In genomic region chr10:34288634-34289033, GRCh38 we compare ENCODE assay signal across 25 cellular contexts.
DNase-seq lines count a peak whose midpoint lies in the region; ATAC-seq and TF ChIP-seq lines count a peak whose summit lies in the region.
"Had no signal": no experiment of that assay in that cellular context is flagged by ENCODE, and none has a peak within 500 bp of the region (broad histone marks: within the 10 kb centered on the region; RNA-seq: fewer than 3 reads in every experiment).

No MANE protein-coding gene starts in this region.

- CTCF ChIA-PET in MCF 10A (lab: Yijun Ruan, JAX) = interaction anchor here (0.6 to 1.4 kb wide), 5 partner anchors 33 to 956 kb away, joined by 3 to 5 read pairs (median 3); no protein-coding TSS in a partner anchor

- TF ChIP-seq CTCF in MCF 10A (IDR thresholded peaks at IDR 0.05; ENCODE audit: unreplicated experiment) (no peak), breast epithelium (IDR thresholded peaks at IDR 0.05) (no peak), choroid plexus epithelial cell (conservative IDR thresholded peaks at IDR 0.05; ENCODE audit: low read depth, low read length) (no peak), suprapubic skin (IDR thresholded peaks at IDR 0.05) (no peak)

- TF ChIP-seq POLR2A in breast epithelium (IDR thresholded peaks at IDR 0.05) (no peak), suprapubic skin (IDR thresholded peaks at IDR 0.05) (no peak)

- 57% methylated on average over 3 of the region's 3 CpGs for WGBS in suprapubic skin

- H3K4me1 ChIP-seq in breast epithelium = no peaks in the 10 kb centered on the region
- peaks cover 4% of the 10 kb centered on the region for H3K4me1 ChIP-seq in suprapubic skin

- peak overlapping the region; percentile 12 for H3K27ac Mint-ChIP-seq in MCF 10A (ENCODE audit: low read depth, unreplicated experiment)
- H3K27ac Mint-ChIP-seq: activated T-helper 2 cell treated with anti-CD3 and anti-CD28 coated beads, Interferon-gamma antibody, Interleukin-2, Interleukin-4, amounts not matched to agents 10 μg/mL and 5 μg/mL and 100 μg/mL, durations not matched to agents 14 hours and 24 hours and 36 hours; dendritic cell treated with granulocyte-macrophage colony-stimulating factor and Interleukin-4, amounts not matched to agents 40 ng/mL and 50 ng/mL, for 4 days; stimulated activated naive CD8-positive, alpha-beta T cell treated with anti-CD3 and anti-CD28 coated beads, Interleukin-15, amount 100 ng/mL, for 72 hours had no signal

- H3K4me3 ChIP-seq in breast epithelium (no peak overlapping the region), choroid plexus epithelial cell (ENCODE audit: low read depth, low read length) (no peak overlapping the region), suprapubic skin (no peak overlapping the region)
- H3K4me3 ChIP-seq: cardiac muscle cell, K562, psoas muscle, SJSA1, smooth muscle cell had no signal

- DNase-seq in MCF 10A (ENCODE audit: unreplicated experiment) (peak; percentile 88), breast epithelium (ENCODE audit: low spot score in 2 of 2) (no peak), choroid plexus epithelial cell (ENCODE audit: low read depth) (peak; percentile 65), iris pigment epithelial cell (ENCODE audit: low read depth) (peak; percentile 70), suprapubic skin (ENCODE audit: low spot score in 2 of 2) (no peak), T-helper 1 cell (no peak)
- DNase-seq: 8988T; activated CD4-positive, alpha-beta T cell treated with anti-CD3 and anti-CD28 coated beads, Interleukin-2, amount 50 U/mL, for 1 hour; COR-L47; MV-4-11; NCI-H1930; NCI-H345; psoas muscle; stimulated activated CD4-positive, alpha-beta T cell treated with anti-CD3 and anti-CD28 coated beads, Interleukin-4, amount 100 ng/mL, for 1 hour; stimulated activated naive CD8-positive, alpha-beta T cell treated with anti-CD3 and anti-CD28 coated beads, Interleukin-15, amount 100 ng/mL, for 72 hours had no signal

- peaks cover 13% of the 10 kb centered on the region for H3K36me3 Mint-ChIP-seq in MCF 10A (ENCODE audit: insufficient read depth, unreplicated experiment)

- H3K9me3 Mint-ChIP-seq in MCF 10A (ENCODE audit: unreplicated experiment) = no peaks in the 10 kb centered on the region
- H3K9me3 Mint-ChIP-seq: activated T-helper 2 cell treated with anti-CD3 and anti-CD28 coated beads, Interferon-gamma antibody, Interleukin-2, Interleukin-4, amounts not matched to agents 10 μg/mL and 5 μg/mL and 100 μg/mL, durations not matched to agents 14 hours and 24 hours and 36 hours; dendritic cell treated with granulocyte-macrophage colony-stimulating factor and Interleukin-4, amounts not matched to agents 40 ng/mL and 50 ng/mL, for 4 days; stimulated activated naive CD8-positive, alpha-beta T cell treated with anti-CD3 and anti-CD28 coated beads, Interleukin-15, amount 100 ng/mL, for 72 hours had no signal

- no peaks in the 10 kb centered on the region for H3K27me3 ChIP-seq in breast epithelium
- H3K27me3 ChIP-seq in suprapubic skin = no peaks in the 10 kb centered on the region
- H3K27me3 ChIP-seq: cardiac muscle cell, SJSA1 had no signal

- peaks cover 32% of the 10 kb centered on the region for H3K4me1 Mint-ChIP-seq in MCF 10A (ENCODE audit: insufficient read depth, unreplicated experiment)
- H3K4me1 Mint-ChIP-seq: stimulated activated naive CD8-positive, alpha-beta T cell treated with anti-CD3 and anti-CD28 coated beads, Interleukin-15, amount 100 ng/mL, for 72 hours had no signal

- H3K27ac ChIP-seq in breast epithelium = no peak overlapping the region
- no peak overlapping the region for H3K27ac ChIP-seq in suprapubic skin
- H3K27ac ChIP-seq: cardiac muscle cell, psoas muscle, SJSA1, VCaP had no signal

- BruUV-seq in MCF 10A (replicated peaks; lab: Mats Ljungman, UMichigan) = no TSS peak

- H3K36me3 ChIP-seq in breast epithelium (no peaks in the 10 kb centered on the region), suprapubic skin (no peaks in the 10 kb centered on the region)
- H3K36me3 ChIP-seq: cardiac muscle cell, SJSA1 had no signal

- no peak overlapping the region for H3K4me3 Mint-ChIP-seq in MCF 10A (ENCODE audit: unreplicated experiment)
- H3K4me3 Mint-ChIP-seq: dendritic cell treated with granulocyte-macrophage colony-stimulating factor and Interleukin-4, amounts not matched to agents 40 ng/mL and 50 ng/mL, for 4 days; stimulated activated naive CD8-positive, alpha-beta T cell treated with anti-CD3 and anti-CD28 coated beads, Interleukin-15, amount 100 ng/mL, for 72 hours had no signal

- intact Hi-C loops in MCF 10A (cut with micrococcal nuclease) = loop anchor here (5.0 to 10.0 kb wide), 2 partner anchors 206 to 349 kb away; no protein-coding TSS in a partner anchor
- intact Hi-C loops in breast epithelium (cut with DNase I; ENCODE audit: low total_unique reads) = no loop called here

- TF ChIP-seq EP300 in suprapubic skin (IDR thresholded peaks at IDR 0.05) = no peak

- POLR2A ChIA-PET in MCF 10A (lab: Yijun Ruan, JAX) = interaction anchor here (0.8 to 1.6 kb wide), 2 partner anchors 9 to 332 kb away, joined by 3 to 5 read pairs; no protein-coding TSS in a partner anchor

- H3K9me3 ChIP-seq in breast epithelium (no peaks in the 10 kb centered on the region), suprapubic skin (no peaks in the 10 kb centered on the region)
- H3K9me3 ChIP-seq: psoas muscle, SJSA1 had no signal

- H3K27me3 Mint-ChIP-seq in MCF 10A (ENCODE audit: insufficient read depth, unreplicated experiment) = no peaks in the 10 kb centered on the region
- H3K27me3 Mint-ChIP-seq: dendritic cell treated with granulocyte-macrophage colony-stimulating factor and Interleukin-4, amounts not matched to agents 40 ng/mL and 50 ng/mL, for 4 days had no signal

- no peak for ATAC-seq in GM18502 (IDR thresholded peaks at IDR 0.05; ENCODE audit: poor library complexity, unreplicated experiment)
- ATAC-seq in GM19463 (IDR thresholded peaks at IDR 0.05; ENCODE audit: unreplicated experiment) = no peak
- ATAC-seq: K562; Panc1; psoas muscle; stimulated activated naive CD8-positive, alpha-beta T cell treated with anti-CD3 and anti-CD28 coated beads, Interleukin-15, amount 100 ng/mL, for 72 hours had no signal

Comparison
In these comparisons a context has a peak if more than half of its experiments do, and no peak if none do; other contexts are left out.
1. DNase-seq: peak in MCF 10A (single experiment), choroid plexus epithelial cell (single experiment) and iris pigment epithelial cell (single experiment); none in breast epithelium (0 of 2), suprapubic skin (0 of 2) and T-helper 1 cell (0 of 5).